In genomic region chr14:26905219-26905618, GRCh38 we compare ENCODE assay signal across 29 cellular contexts.
DNase-seq lines count a peak whose midpoint lies in the region; ATAC-seq and TF ChIP-seq lines count a peak whose summit lies in the region.
"Had no signal": no experiment of that assay in that cellular context is flagged by ENCODE, and none has a peak within 500 bp of the region (broad histone marks: within the 10 kb centered on the region; RNA-seq: fewer than 3 reads in every experiment).

No MANE protein-coding gene starts in this region.

- no peaks in the 10 kb centered on the region for H3K36me3 ChIP-seq in breast epithelium
- H3K36me3 ChIP-seq: BLaER1 treated with 17β-estradiol and CSF1 and Interleukin-3, amounts not matched to agents 10 nM and 100 nM; left ventricle myocardium inferior; neutrophil; prostate gland; upper lobe of right lung had no signal

- no peaks in the 10 kb centered on the region for H3K4me1 ChIP-seq in breast epithelium
- H3K4me1 ChIP-seq: BLaER1 treated with 17β-estradiol and CSF1 and Interleukin-3, amounts not matched to agents 10 nM and 100 nM; Caco-2; left ventricle myocardium inferior; prostate gland; upper lobe of right lung had no signal

- H3K4me1 Mint-ChIP-seq in MCF 10A (ENCODE audit: insufficient read depth, unreplicated experiment) = no peaks in the 10 kb centered on the region
- H3K4me1 Mint-ChIP-seq: activated naive CD8-positive, alpha-beta T cell treated with anti-CD3 and anti-CD28 coated beads, Interleukin-2, amount 50 U/mL, for 24 hours; stimulated activated naive B cell treated with anti-CD40 and anti-IgM and Interleukin-4, amounts not matched to agents 10 μg/mL and 1 μg/mL and 100 μg/mL, for 72 hours; T-helper 17 cell had no signal

- ATAC-seq in HG03457 (IDR thresholded peaks at IDR 0.05; ENCODE audit: unreplicated experiment) (no peak), GM21619 (IDR thresholded peaks at IDR 0.05; ENCODE audit: unreplicated experiment) (no peak)
- ATAC-seq: activated CD4-positive, CD25-positive, alpha-beta regulatory T cell treated with anti-CD3 and anti-CD28 coated beads, Interleukin-2, amount 50 U/mL, for 24 hours; activated naive CD8-positive, alpha-beta T cell treated with anti-CD3 and anti-CD28 coated beads, Interleukin-2, amount 50 U/mL, for 24 hours; HCT116; stimulated activated naive B cell treated with anti-CD40 and anti-IgM and Interleukin-4, amounts not matched to agents 10 μg/mL and 1 μg/mL and 100 μg/mL, for 72 hours; T-helper 17 cell; upper lobe of right lung had no signal

- DNase-seq in MCF 10A (ENCODE audit: unreplicated experiment) = no peak
- DNase-seq in breast epithelium (ENCODE audit: low spot score in 2 of 2) = no peak
- peak; percentile 2 for DNase-seq in NCI-H2227 (lab: John Stamatoyannopoulos, UW; ENCODE audit: unreplicated experiment)
- peak; percentile 20 for DNase-seq in left kidney (ENCODE audit: low read depth, low spot score)
- peak; percentile 23 for DNase-seq in superior temporal gyrus (ENCODE audit: extremely low spot score)
- DNase-seq in MV-4-11 (lab: John Stamatoyannopoulos, UW) = no peak
- DNase-seq: activated CD4-positive, alpha-beta T cell treated with anti-CD3 and anti-CD28 coated beads, Interleukin-2, amount 50 U/mL, for 48 hours; activated naive CD4-positive, alpha-beta T cell; activated naive CD8-positive, alpha-beta T cell treated with anti-CD3 and anti-CD28 coated beads, Interleukin-2, amount 50 U/mL, for 24 hours; activated T-cell treated with anti-CD3 and anti-CD28 coated beads, Interleukin-2, amount 50 U/mL, for 48 hours; Caco-2; central memory CD4-positive, alpha-beta T cell; DMS79 treated with DMSO at 0.1 percent for 48 hours; left ventricle myocardium inferior; mesendoderm; NCI-H1930; NCI-H345; stimulated activated naive B cell treated with anti-CD40 and anti-IgM and Interleukin-4, amounts not matched to agents 10 μg/mL and 1 μg/mL and 100 μg/mL, for 72 hours; substantia nigra; T-helper 17 cell; upper lobe of right lung had no signal

- TF ChIP-seq POLR2A in breast epithelium (IDR thresholded peaks at IDR 0.05) = no peak

- intact Hi-C loops in MCF 10A (cut with micrococcal nuclease) = no loop called here
- intact Hi-C loops in breast epithelium (cut with DNase I; ENCODE audit: low total_unique reads) = no loop called here

- no peak overlapping the region for H3K4me3 Mint-ChIP-seq in MCF 10A (ENCODE audit: unreplicated experiment)
- H3K4me3 Mint-ChIP-seq: activated naive CD8-positive, alpha-beta T cell treated with anti-CD3 and anti-CD28 coated beads, Interleukin-2, amount 50 U/mL, for 24 hours; stimulated activated naive B cell treated with anti-CD40 and anti-IgM and Interleukin-4, amounts not matched to agents 10 μg/mL and 1 μg/mL and 100 μg/mL, for 72 hours; T-helper 17 cell had no signal

- no TSS peak for BruUV-seq in MCF 10A (replicated peaks; lab: Mats Ljungman, UMichigan)

- no peaks in the 10 kb centered on the region for H3K27me3 ChIP-seq in breast epithelium
- H3K27me3 ChIP-seq: BLaER1 treated with 17β-estradiol and CSF1 and Interleukin-3, amounts not matched to agents 10 nM and 100 nM; neutrophil; upper lobe of right lung had no signal

- no peaks in the 10 kb centered on the region for H3K36me3 Mint-ChIP-seq in MCF 10A (ENCODE audit: insufficient read depth, unreplicated experiment)
- H3K36me3 Mint-ChIP-seq: stimulated activated naive B cell treated with anti-CD40 and anti-IgM and Interleukin-4, amounts not matched to agents 10 μg/mL and 1 μg/mL and 100 μg/mL, for 72 hours had no signal

- H3K27ac ChIP-seq in breast epithelium = no peak overlapping the region
- H3K27ac ChIP-seq: BLaER1 treated with 17β-estradiol and CSF1 and Interleukin-3, amounts not matched to agents 10 nM and 100 nM; left ventricle myocardium inferior; neutrophil; prostate gland; SK-N-MC; upper lobe of right lung had no signal

- no peaks in the 10 kb centered on the region for H3K9me3 ChIP-seq in breast epithelium
- H3K9me3 ChIP-seq: neutrophil, prostate gland, upper lobe of right lung had no signal

- H3K27me3 Mint-ChIP-seq in MCF 10A (ENCODE audit: insufficient read depth, unreplicated experiment) = no peaks in the 10 kb centered on the region
- H3K27me3 Mint-ChIP-seq: activated naive CD8-positive, alpha-beta T cell treated with anti-CD3 and anti-CD28 coated beads, Interleukin-2, amount 50 U/mL, for 24 hours; stimulated activated naive B cell treated with anti-CD40 and anti-IgM and Interleukin-4, amounts not matched to agents 10 μg/mL and 1 μg/mL and 100 μg/mL, for 72 hours; T-helper 17 cell had no signal

- no peak overlapping the region for H3K4me3 ChIP-seq in breast epithelium
- H3K4me3 ChIP-seq: BLaER1 treated with 17β-estradiol and CSF1 and Interleukin-3, amounts not matched to agents 10 nM and 100 nM; left ventricle myocardium inferior; prostate gland; SK-N-MC; upper lobe of right lung had no signal

- TF ChIP-seq CTCF in MCF 10A (IDR thresholded peaks at IDR 0.05; ENCODE audit: unreplicated experiment) (peak; percentile 12), breast epithelium (IDR thresholded peaks at IDR 0.05) (peak in 1 of 3 donors; percentile 24)

- POLR2A ChIA-PET in MCF 10A (lab: Yijun Ruan, JAX) = no interaction called here

- H3K9me3 Mint-ChIP-seq in MCF 10A (ENCODE audit: unreplicated experiment) = no peaks in the 10 kb centered on the region

- CTCF ChIA-PET in MCF 10A (lab: Yijun Ruan, JAX) = interaction anchor here (0.6 to 0.7 kb wide), 3 partner anchors 11 to 820 kb away, joined by 3 to 5 read pairs (median 4); no protein-coding TSS in a partner anchor

- H3K27ac Mint-ChIP-seq in MCF 10A (ENCODE audit: low read depth, unreplicated experiment) = no peak overlapping the region
- H3K27ac Mint-ChIP-seq: activated naive CD8-positive, alpha-beta T cell treated with anti-CD3 and anti-CD28 coated beads, Interleukin-2, amount 50 U/mL, for 24 hours; stimulated activated naive B cell treated with anti-CD40 and anti-IgM and Interleukin-4, amounts not matched to agents 10 μg/mL and 1 μg/mL and 100 μg/mL, for 72 hours; T-helper 17 cell had no signal

Comparison
In these comparisons a context has a peak if more than half of its experiments do, and no peak if none do; other contexts are left out.
1. DNase-seq: peak in NCI-H2227 (single experiment), left kidney (single experiment) and superior temporal gyrus (single experiment); none in MCF 10A (single experiment), breast epithelium (0 of 2) and MV-4-11 (single experiment).